ENCODE assay signal across 1 cellular context in the genomic region with DNA sequence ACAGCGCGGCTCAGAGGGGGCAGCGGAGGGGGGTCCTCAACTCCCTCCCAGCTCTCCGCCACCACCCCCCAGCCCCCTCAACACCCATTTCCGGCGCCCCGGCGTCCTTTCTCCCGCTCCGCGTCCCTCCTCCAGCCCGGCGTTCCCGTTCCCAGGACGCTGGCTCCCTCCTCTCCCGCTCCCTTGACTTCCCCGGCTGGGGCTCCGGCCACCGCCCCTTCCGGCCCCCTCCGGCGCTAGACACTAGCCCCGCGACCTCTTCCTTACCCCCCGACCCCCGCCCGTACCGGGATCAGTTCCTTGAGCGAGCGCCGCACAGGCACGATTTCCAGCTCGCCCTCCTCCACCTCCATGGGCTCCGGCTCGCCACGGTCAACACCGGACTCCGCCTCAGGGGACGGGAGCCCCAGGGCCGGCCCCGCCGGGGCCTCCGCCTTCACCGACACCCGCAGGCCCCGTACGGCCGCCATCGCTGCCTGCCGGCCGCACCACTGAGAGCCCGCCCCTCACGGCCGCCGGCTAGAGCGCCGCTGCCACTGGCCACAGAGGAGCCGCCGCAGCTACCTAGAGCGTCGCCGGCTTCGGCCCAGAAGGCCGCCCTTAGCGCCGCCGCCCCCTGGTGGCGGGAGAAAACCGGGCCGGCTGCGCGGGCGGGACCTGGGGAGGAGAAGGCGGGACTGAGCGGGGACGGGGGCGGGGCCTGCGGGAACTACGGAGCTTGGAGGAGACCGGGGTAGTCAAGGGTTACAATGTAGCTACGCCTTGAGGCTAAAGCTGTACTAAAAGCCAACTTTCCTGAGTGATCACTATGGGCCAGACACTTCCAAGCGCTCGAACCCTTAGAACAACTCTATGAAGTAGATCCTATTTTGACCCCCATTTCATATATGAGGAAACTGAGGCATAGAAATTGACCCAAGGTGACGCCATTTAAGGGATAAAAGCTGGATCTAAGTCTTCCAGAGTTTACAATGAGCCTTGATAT.
TF ChIP-seq lines count a peak whose summit lies in the region.

A gene with protein sequence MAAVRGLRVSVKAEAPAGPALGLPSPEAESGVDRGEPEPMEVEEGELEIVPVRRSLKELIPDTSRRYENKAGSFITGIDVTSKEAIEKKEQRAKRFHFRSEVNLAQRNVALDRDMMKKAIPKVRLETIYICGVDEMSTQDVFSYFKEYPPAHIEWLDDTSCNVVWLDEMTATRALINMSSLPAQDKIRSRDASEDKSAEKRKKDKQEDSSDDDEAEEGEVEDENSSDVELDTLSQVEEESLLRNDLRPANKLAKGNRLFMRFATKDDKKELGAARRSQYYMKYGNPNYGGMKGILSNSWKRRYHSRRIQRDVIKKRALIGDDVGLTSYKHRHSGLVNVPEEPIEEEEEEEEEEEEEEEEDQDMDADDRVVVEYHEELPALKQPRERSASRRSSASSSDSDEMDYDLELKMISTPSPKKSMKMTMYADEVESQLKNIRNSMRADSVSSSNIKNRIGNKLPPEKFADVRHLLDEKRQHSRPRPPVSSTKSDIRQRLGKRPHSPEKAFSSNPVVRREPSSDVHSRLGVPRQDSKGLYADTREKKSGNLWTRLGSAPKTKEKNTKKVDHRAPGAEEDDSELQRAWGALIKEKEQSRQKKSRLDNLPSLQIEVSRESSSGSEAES (minus strand): TSS at position 493 of the 985 bp plus-strand sequence. CDS start 23 bp downstream, at position 470.

TF ChIP-seq in K562, 482 proteins besides CTCF, POLR2A, EP300 and RAD21 (continued from another document and continues in another):
- peak in 1 of 2 experiments; percentile 31; a peak in 1 of 4 replicates for TF ChIP-seq HDAC1 (IDR thresholded peaks at IDR 0.05)
- no peak for TF ChIP-seq SMARCE1 (IDR thresholded peaks at IDR 0.05)
- TF ChIP-seq TFAM (CRISPR knock-in tag; conservative IDR thresholded peaks at IDR 0.05) = no peak
- TF ChIP-seq TEAD1 (CRISPR knock-in tag; IDR thresholded peaks at IDR 0.05) = peak in 1 of 2 experiments; percentile 47; a peak in 1 of 4 replicates
- 0 out of 2 replicates have a peak, but pooled peaks have one; percentile 13 for TF ChIP-seq CREB1 (IDR thresholded peaks at IDR 0.05)
- TF ChIP-seq CREB1 (CRISPR knock-in tag; IDR thresholded peaks at IDR 0.05) = peak; percentile 58; the same call in 1 of the 2 replicates
- TF ChIP-seq, protein P1, sequence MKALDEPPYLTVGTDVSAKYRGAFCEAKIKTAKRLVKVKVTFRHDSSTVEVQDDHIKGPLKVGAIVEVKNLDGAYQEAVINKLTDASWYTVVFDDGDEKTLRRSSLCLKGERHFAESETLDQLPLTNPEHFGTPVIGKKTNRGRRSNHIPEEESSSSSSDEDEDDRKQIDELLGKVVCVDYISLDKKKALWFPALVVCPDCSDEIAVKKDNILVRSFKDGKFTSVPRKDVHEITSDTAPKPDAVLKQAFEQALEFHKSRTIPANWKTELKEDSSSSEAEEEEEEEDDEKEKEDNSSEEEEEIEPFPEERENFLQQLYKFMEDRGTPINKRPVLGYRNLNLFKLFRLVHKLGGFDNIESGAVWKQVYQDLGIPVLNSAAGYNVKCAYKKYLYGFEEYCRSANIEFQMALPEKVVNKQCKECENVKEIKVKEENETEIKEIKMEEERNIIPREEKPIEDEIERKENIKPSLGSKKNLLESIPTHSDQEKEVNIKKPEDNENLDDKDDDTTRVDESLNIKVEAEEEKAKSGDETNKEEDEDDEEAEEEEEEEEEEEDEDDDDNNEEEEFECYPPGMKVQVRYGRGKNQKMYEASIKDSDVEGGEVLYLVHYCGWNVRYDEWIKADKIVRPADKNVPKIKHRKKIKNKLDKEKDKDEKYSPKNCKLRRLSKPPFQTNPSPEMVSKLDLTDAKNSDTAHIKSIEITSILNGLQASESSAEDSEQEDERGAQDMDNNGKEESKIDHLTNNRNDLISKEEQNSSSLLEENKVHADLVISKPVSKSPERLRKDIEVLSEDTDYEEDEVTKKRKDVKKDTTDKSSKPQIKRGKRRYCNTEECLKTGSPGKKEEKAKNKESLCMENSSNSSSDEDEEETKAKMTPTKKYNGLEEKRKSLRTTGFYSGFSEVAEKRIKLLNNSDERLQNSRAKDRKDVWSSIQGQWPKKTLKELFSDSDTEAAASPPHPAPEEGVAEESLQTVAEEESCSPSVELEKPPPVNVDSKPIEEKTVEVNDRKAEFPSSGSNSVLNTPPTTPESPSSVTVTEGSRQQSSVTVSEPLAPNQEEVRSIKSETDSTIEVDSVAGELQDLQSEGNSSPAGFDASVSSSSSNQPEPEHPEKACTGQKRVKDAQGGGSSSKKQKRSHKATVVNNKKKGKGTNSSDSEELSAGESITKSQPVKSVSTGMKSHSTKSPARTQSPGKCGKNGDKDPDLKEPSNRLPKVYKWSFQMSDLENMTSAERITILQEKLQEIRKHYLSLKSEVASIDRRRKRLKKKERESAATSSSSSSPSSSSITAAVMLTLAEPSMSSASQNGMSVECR (CRISPR knock-in tag; IDR thresholded peaks at IDR 0.05) = peak; percentile 72
- peak; percentile 13; the same call in 1 of the 2 replicates for TF ChIP-seq ZNF239 (CRISPR knock-in tag; IDR thresholded peaks at IDR 0.05)
- TF ChIP-seq ZNF717 (CRISPR knock-in tag; IDR thresholded peaks at IDR 0.05) = no peak
- no peak for TF ChIP-seq MYNN (IDR thresholded peaks at IDR 0.05)
- TF ChIP-seq MYNN (CRISPR knock-in tag; IDR thresholded peaks at IDR 0.05) = no peak
- TF ChIP-seq, protein P2, sequence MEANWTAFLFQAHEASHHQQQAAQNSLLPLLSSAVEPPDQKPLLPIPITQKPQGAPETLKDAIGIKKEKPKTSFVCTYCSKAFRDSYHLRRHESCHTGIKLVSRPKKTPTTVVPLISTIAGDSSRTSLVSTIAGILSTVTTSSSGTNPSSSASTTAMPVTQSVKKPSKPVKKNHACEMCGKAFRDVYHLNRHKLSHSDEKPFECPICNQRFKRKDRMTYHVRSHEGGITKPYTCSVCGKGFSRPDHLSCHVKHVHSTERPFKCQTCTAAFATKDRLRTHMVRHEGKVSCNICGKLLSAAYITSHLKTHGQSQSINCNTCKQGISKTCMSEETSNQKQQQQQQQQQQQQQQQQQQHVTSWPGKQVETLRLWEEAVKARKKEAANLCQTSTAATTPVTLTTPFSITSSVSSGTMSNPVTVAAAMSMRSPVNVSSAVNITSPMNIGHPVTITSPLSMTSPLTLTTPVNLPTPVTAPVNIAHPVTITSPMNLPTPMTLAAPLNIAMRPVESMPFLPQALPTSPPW (CRISPR knock-in tag; IDR thresholded peaks at IDR 0.05) = peak; percentile 71
- no peak for TF ChIP-seq KLF6 (CRISPR knock-in tag; IDR thresholded peaks at IDR 0.05; ENCODE audit: borderline replicate concordance)
- TF ChIP-seq SNIP1 (IDR thresholded peaks at IDR 0.05; ENCODE audit: low read depth) = peak; percentile 97
- peak; percentile 56 to 94; a peak in 3 of 4 replicates for TF ChIP-seq NONO (IDR thresholded peaks at IDR 0.05; ENCODE audit: low read depth in 2 of 2, low read length in 1 of 2)
- peak; percentile 79 for TF ChIP-seq HCFC1 (IDR thresholded peaks at IDR 0.05; ENCODE audit: low read depth, low read length)
- TF ChIP-seq GATA2 (CRISPR knock-in tag; IDR thresholded peaks at IDR 0.05) = no peak
- TF ChIP-seq PTRF (tag; IDR thresholded peaks at IDR 0.05) = no peak
- peak; percentile 79 for TF ChIP-seq HNRNPK (IDR thresholded peaks at IDR 0.05; ENCODE audit: low read depth, low read length, poor library complexity, severe bottlenecking)
- TF ChIP-seq SREBF2 (CRISPR knock-in tag; IDR thresholded peaks at IDR 0.05) = no peak
- TF ChIP-seq, protein P3, sequence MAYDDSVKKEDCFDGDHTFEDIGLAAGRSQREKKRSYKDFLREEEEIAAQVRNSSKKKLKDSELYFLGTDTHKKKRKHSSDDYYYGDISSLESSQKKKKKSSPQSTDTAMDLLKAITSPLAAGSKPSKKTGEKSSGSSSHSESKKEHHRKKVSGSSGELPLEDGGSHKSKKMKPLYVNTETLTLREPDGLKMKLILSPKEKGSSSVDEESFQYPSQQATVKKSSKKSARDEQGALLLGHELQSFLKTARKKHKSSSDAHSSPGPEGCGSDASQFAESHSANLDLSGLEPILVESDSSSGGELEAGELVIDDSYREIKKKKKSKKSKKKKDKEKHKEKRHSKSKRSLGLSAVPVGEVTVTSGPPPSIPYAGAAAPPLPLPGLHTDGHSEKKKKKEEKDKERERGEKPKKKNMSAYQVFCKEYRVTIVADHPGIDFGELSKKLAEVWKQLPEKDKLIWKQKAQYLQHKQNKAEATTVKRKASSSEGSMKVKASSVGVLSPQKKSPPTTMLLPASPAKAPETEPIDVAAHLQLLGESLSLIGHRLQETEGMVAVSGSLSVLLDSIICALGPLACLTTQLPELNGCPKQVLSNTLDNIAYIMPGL (CRISPR knock-in tag; IDR thresholded peaks at IDR 0.05) = no peak
- TF ChIP-seq NCOR1 (IDR thresholded peaks at IDR 0.05) = peak; percentile 47; the same call in 1 of the 2 replicates
- TF ChIP-seq, protein P4, sequence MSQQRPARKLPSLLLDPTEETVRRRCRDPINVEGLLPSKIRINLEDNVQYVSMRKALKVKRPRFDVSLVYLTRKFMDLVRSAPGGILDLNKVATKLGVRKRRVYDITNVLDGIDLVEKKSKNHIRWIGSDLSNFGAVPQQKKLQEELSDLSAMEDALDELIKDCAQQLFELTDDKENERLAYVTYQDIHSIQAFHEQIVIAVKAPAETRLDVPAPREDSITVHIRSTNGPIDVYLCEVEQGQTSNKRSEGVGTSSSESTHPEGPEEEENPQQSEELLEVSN (IDR thresholded peaks at IDR 0.05; ENCODE audit: borderline replicate concordance in 1 of 2, extremely low read depth in 1 of 2, insufficient read depth in 1 of 2, insufficient read length in 1 of 2, low read depth in 1 of 2, low read length in 1 of 2, poor library complexity in 1 of 2, severe bottlenecking in 1 of 2) = peak in 1 of 2 experiments; percentile 16
- peak; percentile 92 for TF ChIP-seq ZFX (CRISPR knock-in tag; IDR thresholded peaks at IDR 0.05)
- TF ChIP-seq, protein P5, sequence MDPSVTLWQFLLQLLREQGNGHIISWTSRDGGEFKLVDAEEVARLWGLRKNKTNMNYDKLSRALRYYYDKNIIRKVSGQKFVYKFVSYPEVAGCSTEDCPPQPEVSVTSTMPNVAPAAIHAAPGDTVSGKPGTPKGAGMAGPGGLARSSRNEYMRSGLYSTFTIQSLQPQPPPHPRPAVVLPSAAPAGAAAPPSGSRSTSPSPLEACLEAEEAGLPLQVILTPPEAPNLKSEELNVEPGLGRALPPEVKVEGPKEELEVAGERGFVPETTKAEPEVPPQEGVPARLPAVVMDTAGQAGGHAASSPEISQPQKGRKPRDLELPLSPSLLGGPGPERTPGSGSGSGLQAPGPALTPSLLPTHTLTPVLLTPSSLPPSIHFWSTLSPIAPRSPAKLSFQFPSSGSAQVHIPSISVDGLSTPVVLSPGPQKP (CRISPR knock-in tag; IDR thresholded peaks at IDR 0.05) = no peak
- TF ChIP-seq NELFE (IDR thresholded peaks at IDR 0.05; ENCODE audit: insufficient read depth, insufficient read length) = no peak
- TF ChIP-seq FOXJ3 (CRISPR knock-in tag; IDR thresholded peaks at IDR 0.05) = no peak
- TF ChIP-seq RBM25 (IDR thresholded peaks at IDR 0.05; ENCODE audit: low read depth, low read length, severe bottlenecking) = peak; percentile 57
- TF ChIP-seq, protein P6, sequence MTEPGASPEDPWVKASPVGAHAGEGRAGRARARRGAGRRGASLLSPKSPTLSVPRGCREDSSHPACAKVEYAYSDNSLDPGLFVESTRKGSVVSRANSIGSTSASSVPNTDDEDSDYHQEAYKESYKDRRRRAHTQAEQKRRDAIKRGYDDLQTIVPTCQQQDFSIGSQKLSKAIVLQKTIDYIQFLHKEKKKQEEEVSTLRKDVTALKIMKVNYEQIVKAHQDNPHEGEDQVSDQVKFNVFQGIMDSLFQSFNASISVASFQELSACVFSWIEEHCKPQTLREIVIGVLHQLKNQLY (CRISPR knock-in tag; conservative IDR thresholded peaks at IDR 0.05) = no peak
- peak; percentile 46; the same call in 1 of the 2 replicates for TF ChIP-seq GTF2E2 (tag; IDR thresholded peaks at IDR 0.05)
- peak; percentile 44; the same call in 1 of the 2 replicates for TF ChIP-seq C11orf30 (IDR thresholded peaks at IDR 0.05; ENCODE audit: low read depth)
- TF ChIP-seq, protein P7, sequence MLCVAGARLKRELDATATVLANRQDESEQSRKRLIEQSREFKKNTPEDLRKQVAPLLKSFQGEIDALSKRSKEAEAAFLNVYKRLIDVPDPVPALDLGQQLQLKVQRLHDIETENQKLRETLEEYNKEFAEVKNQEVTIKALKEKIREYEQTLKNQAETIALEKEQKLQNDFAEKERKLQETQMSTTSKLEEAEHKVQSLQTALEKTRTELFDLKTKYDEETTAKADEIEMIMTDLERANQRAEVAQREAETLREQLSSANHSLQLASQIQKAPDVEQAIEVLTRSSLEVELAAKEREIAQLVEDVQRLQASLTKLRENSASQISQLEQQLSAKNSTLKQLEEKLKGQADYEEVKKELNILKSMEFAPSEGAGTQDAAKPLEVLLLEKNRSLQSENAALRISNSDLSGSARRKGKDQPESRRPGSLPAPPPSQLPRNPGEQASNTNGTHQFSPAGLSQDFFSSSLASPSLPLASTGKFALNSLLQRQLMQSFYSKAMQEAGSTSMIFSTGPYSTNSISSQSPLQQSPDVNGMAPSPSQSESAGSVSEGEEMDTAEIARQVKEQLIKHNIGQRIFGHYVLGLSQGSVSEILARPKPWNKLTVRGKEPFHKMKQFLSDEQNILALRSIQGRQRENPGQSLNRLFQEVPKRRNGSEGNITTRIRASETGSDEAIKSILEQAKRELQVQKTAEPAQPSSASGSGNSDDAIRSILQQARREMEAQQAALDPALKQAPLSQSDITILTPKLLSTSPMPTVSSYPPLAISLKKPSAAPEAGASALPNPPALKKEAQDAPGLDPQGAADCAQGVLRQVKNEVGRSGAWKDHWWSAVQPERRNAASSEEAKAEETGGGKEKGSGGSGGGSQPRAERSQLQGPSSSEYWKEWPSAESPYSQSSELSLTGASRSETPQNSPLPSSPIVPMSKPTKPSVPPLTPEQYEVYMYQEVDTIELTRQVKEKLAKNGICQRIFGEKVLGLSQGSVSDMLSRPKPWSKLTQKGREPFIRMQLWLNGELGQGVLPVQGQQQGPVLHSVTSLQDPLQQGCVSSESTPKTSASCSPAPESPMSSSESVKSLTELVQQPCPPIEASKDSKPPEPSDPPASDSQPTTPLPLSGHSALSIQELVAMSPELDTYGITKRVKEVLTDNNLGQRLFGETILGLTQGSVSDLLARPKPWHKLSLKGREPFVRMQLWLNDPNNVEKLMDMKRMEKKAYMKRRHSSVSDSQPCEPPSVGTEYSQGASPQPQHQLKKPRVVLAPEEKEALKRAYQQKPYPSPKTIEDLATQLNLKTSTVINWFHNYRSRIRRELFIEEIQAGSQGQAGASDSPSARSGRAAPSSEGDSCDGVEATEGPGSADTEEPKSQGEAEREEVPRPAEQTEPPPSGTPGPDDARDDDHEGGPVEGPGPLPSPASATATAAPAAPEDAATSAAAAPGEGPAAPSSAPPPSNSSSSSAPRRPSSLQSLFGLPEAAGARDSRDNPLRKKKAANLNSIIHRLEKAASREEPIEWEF (CRISPR knock-in tag; IDR thresholded peaks at IDR 0.05) = no peak
- TF ChIP-seq PTBP1 (IDR thresholded peaks at IDR 0.05; ENCODE audit: low read depth, low read length) = no peak
